In genomic region chr1:244014859-244015258, GRCh38 we compare ENCODE assay signal across 1 cellular context.
TF ChIP-seq lines count a peak whose summit lies in the region.

No MANE protein-coding gene starts in this region.

TF ChIP-seq in K562, 482 proteins besides CTCF, POLR2A, EP300 and RAD21:
- TF ChIP-seq SMC3 (conservative IDR thresholded peaks at IDR 0.05; ENCODE audit: insufficient read depth, low read depth, low read length) (0 out of 2 replicates have a peak, but pooled peaks have one; percentile 26), DEAF1 (CRISPR knock-in tag; IDR thresholded peaks at IDR 0.05) (peak; percentile 70)
